Comparison of ENCODE assay signal across 8 cellular contexts in the genomic region with DNA sequence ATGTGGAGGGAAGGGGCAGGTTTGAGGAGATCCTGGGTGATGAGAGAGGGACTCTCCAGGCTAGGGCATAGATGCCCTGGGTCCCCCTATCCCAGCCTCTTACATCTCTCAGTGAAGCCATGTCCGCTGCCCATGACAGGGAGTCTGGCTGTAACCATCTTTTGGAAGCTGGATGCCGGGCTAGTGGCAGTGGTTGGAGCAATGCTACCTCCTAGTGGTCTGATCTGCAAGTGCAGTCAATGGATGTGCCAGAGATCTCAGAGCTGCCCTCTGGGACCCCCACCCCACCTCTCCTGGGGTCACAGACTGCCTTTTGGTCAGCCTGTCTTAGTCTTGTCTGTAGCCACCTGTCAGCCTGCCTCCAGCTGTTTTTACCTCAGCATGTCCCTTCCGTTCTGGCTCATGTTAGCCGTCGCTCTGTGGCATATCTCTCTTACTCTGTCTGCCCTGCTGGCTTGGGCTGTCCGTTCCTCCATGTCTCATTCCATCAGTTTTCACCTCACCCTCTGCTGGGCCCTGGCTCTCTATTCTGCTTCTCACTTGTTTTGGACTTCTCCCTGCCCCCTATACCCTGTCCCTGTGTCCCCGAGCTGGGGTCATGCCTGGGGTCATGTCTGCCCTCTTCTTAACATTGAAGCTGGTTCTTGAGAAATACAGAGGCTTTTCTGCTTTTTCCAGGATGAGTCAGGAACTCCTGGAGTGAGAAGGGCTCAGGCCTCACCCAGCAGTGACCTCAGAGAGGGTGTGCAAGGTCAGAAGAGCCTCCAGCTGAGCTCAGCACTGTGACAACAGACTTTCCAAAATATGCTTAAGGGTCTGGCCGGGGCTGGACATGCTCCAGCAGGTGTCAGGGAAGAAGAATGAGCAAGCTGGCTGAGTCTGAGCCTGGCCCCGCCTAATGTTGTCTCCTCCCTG. TPM values are rescaled to one million over a fixed set of nuclear protein-coding genes. Genes with fewer than 3 reads are reported as not detected.
DNase-seq lines count a peak whose midpoint lies in the region; ATAC-seq and TF ChIP-seq lines count a peak whose summit lies in the region.

No MANE protein-coding gene starts in this region.

- H3K27me3 ChIP-seq in liver (ENCODE audit: control insufficient read depth in 4 of 4, insufficient read depth in 4 of 4, low read length in 3 of 4): no peaks in the 10 kb centered on the region

- no peaks in the 10 kb centered on the region for H3K9me3 ChIP-seq in liver (ENCODE audit: control insufficient read depth in 4 of 4, low read length in 3 of 4)

- H3K4me3 ChIP-seq in AG04449 (ENCODE audit: low read depth, low read length) (no peak overlapping the region), liver (ENCODE audit: low read depth in 1 of 3, low read length in 3 of 3) (no peak overlapping the region)

- POLR2A ChIA-PET in AG04449 (lab: Yijun Ruan, JAX): interaction anchor here (0.5 to 1.6 kb wide), 13 partner anchors 15 to 168 kb away, joined by 3 to 18 read pairs (median 4); a partner anchor contains a TSS

- TF ChIP-seq CTCF in AG04449 (IDR thresholded peaks at IDR 0.05; ENCODE audit: insufficient read depth, low read length, missing control alignments) (peak; percentile 93), GM13976 (IDR thresholded peaks at IDR 0.05; ENCODE audit: borderline replicate concordance, control extremely low read depth, extremely low read depth, insufficient read depth, missing control alignments) (peak; percentile 77), liver (IDR thresholded peaks at IDR 0.05; ENCODE audit: low read depth, low read length, missing input control) (peak; percentile 85)

- H3K36me3 ChIP-seq in liver (ENCODE audit: control insufficient read depth in 4 of 4, insufficient read depth in 3 of 4, low read depth in 1 of 4, low read length in 3 of 4): no peaks in the 10 kb centered on the region

- DNase-seq in AG04449 (ENCODE audit: low read depth, low spot score): no peak
- peak; percentile 75 for DNase-seq in GM13976 (ENCODE audit: low spot score)
- peak; percentile 52 for DNase-seq in NCI-H2196 (lab: John Stamatoyannopoulos, UW; ENCODE audit: unreplicated experiment)
- peak; percentile 74 for DNase-seq in activated CD4-positive, alpha-beta T cell treated with anti-CD3 and anti-CD28 coated beads for 48 hours
- peak; percentile 79 for DNase-seq in dedifferentiated amniotic fluid mesenchymal stem cell (ENCODE audit: extremely low spot score)
- DNase-seq in stimulated activated CD4-positive, alpha-beta T cell treated with anti-CD3 and anti-CD28 coated beads, Interleukin-4, amount 100 ng/mL, for 48 hours (ENCODE audit: low read depth in 2 of 2): peak; percentile 38 to 44

- in situ Hi-C loops in GM13976 (cut with MboI; ENCODE audit: low sequenced_read_pairs, unreplicated experiment): loop anchor here (10.0 kb wide), 1 partner anchor 120 kb away; no protein-coding TSS in a partner anchor

- no peak overlapping the region for H3K9ac ChIP-seq in liver (ENCODE audit: low read depth in 1 of 2, low read length in 2 of 2)

- H3K27ac ChIP-seq in liver (ENCODE audit: low read depth in 1 of 2, low read length in 2 of 2): no peak overlapping the region

- ATAC-seq in HG03457 (IDR thresholded peaks at IDR 0.05; ENCODE audit: unreplicated experiment): no peak

- peak; percentile 93 to 94 for TF ChIP-seq RAD21 in liver (IDR thresholded peaks at IDR 0.05)

- peaks cover 1 to 17% (median 11%) of the 10 kb centered on the region in 4 donors for H3K4me1 ChIP-seq in liver (ENCODE audit: control insufficient read depth in 4 of 4, insufficient read depth in 4 of 4, low read length in 3 of 4)

- CTCF ChIA-PET in AG04449 (lab: Yijun Ruan, JAX): interaction anchor here (0.5 to 18.4 kb wide), 54 partner anchors 9 to 634 kb away, joined by 3 to 425 read pairs (median 4); a partner anchor contains a TSS

- 51% methylated on average over 9 of the region's 9 CpGs for WGBS in liver

TF ChIP-seq in liver, 16 proteins besides CTCF, POLR2A, EP300 and RAD21:
- TF ChIP-seq, protein P1, sequence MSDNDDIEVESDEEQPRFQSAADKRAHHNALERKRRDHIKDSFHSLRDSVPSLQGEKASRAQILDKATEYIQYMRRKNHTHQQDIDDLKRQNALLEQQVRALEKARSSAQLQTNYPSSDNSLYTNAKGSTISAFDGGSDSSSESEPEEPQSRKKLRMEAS (IDR thresholded peaks at IDR 0.05): no peak
- TF ChIP-seq SP1 (IDR thresholded peaks at IDR 0.05) (no peak), JUND (IDR thresholded peaks at IDR 0.05) (no peak), HNF4G (IDR thresholded peaks at IDR 0.05) (no peak), RXRA (IDR thresholded peaks at IDR 0.05) (no peak), TAF1 (conservative IDR thresholded peaks at IDR 0.05) (no peak), GABPA (IDR thresholded peaks at IDR 0.05 in 1 of 2, conservative IDR thresholded peaks at IDR 0.05 in 1 of 2) (no peak), NR2F2 (IDR thresholded peaks at IDR 0.05) (no peak), FOXA2 (IDR thresholded peaks at IDR 0.05) (no peak)
- TF ChIP-seq, protein P2, sequence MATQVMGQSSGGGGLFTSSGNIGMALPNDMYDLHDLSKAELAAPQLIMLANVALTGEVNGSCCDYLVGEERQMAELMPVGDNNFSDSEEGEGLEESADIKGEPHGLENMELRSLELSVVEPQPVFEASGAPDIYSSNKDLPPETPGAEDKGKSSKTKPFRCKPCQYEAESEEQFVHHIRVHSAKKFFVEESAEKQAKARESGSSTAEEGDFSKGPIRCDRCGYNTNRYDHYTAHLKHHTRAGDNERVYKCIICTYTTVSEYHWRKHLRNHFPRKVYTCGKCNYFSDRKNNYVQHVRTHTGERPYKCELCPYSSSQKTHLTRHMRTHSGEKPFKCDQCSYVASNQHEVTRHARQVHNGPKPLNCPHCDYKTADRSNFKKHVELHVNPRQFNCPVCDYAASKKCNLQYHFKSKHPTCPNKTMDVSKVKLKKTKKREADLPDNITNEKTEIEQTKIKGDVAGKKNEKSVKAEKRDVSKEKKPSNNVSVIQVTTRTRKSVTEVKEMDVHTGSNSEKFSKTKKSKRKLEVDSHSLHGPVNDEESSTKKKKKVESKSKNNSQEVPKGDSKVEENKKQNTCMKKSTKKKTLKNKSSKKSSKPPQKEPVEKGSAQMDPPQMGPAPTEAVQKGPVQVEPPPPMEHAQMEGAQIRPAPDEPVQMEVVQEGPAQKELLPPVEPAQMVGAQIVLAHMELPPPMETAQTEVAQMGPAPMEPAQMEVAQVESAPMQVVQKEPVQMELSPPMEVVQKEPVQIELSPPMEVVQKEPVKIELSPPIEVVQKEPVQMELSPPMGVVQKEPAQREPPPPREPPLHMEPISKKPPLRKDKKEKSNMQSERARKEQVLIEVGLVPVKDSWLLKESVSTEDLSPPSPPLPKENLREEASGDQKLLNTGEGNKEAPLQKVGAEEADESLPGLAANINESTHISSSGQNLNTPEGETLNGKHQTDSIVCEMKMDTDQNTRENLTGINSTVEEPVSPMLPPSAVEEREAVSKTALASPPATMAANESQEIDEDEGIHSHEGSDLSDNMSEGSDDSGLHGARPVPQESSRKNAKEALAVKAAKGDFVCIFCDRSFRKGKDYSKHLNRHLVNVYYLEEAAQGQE (IDR thresholded peaks at IDR 0.05): no peak
- TF ChIP-seq, protein P3, sequence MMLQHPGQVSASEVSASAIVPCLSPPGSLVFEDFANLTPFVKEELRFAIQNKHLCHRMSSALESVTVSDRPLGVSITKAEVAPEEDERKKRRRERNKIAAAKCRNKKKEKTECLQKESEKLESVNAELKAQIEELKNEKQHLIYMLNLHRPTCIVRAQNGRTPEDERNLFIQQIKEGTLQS (IDR thresholded peaks at IDR 0.05): no peak

RNA-seq across cellular contexts. Expression of a gene that starts 52.0 kb away (rescaled TPM):
- total RNA-seq in liver: 1 to 10 TPM in 1 of 2 donors, under 1 TPM in 1; 0.51 to 1.3 TPM
- 1 to 10 TPM in 1 of 2 donors, under 1 TPM in 1; 0.92 to 5.1 TPM for polyA plus RNA-seq in liver
